Comparison of ENCODE assay signal across 14 cellular contexts in genomic region chr2:229408982-229409381, GRCh38.
DNase-seq lines count a peak whose midpoint lies in the region; ATAC-seq and TF ChIP-seq lines count a peak whose summit lies in the region.
"Had no signal": no experiment of that assay in that cellular context is flagged by ENCODE, and none has a peak within 500 bp of the region (broad histone marks: within the 10 kb centered on the region; RNA-seq: fewer than 3 reads in every experiment).

No MANE protein-coding gene starts in this region.

- peaks cover 25% of the 10 kb centered on the region for H3K4me1 Mint-ChIP-seq in GM23338
- H3K4me1 Mint-ChIP-seq in T-helper 17 cell: no peaks in the 10 kb centered on the region

- no peaks in the 10 kb centered on the region for H3K36me3 ChIP-seq in GM23338 (ENCODE audit: insufficient read depth)
- no peaks in the 10 kb centered on the region for H3K36me3 ChIP-seq in hepatocyte (replicated peaks; ENCODE audit: insufficient read depth, low read depth)
- no peaks in the 10 kb centered on the region for H3K36me3 ChIP-seq in subcutaneous abdominal adipose tissue (ENCODE audit: control insufficient read depth in 5 of 5, insufficient read depth in 5 of 5, low read length in 5 of 5)

- H4K20me1 ChIP-seq in GM23338 (replicated peaks; ENCODE audit: insufficient read depth): no peaks in the 10 kb centered on the region
- no peaks in the 10 kb centered on the region for H4K20me1 ChIP-seq in hepatocyte (ENCODE audit: insufficient read depth, poor library complexity, severe bottlenecking)

- H3K4me2 ChIP-seq in GM23338: peak overlapping the region; percentile 27
- peak overlapping the region; percentile 5 for H3K4me2 ChIP-seq in hepatocyte

- H3K9me2 ChIP-seq in GM23338 (ENCODE audit: insufficient read depth): peaks cover 5% of the 10 kb centered on the region; the same call in 1 of the 2 replicates
- H3K9me2 ChIP-seq in hepatocyte (replicated peaks; ENCODE audit: insufficient read depth): no peaks in the 10 kb centered on the region

- H3K4me3 ChIP-seq in GM23338: no peak overlapping the region
- no peak overlapping the region for H3K4me3 ChIP-seq in hepatocyte
- H3K4me3 ChIP-seq in subcutaneous abdominal adipose tissue (ENCODE audit: low read depth in 1 of 5, low read length in 5 of 5): no peak overlapping the region

- no peak for DNase-seq in GM23338 (ENCODE audit: low spot score)
- no peak for DNase-seq in T-helper 17 cell
- DNase-seq in hepatocyte (ENCODE audit: low spot score): no peak
- no peak for DNase-seq in foreskin melanocyte
- no peak for DNase-seq in NAMALWA (ENCODE audit: low spot score)
- no peak for DNase-seq in NCI-H345 treated with DMSO at 0.1 percent for 48 hours (lab: John Stamatoyannopoulos, UW; ENCODE audit: unreplicated experiment)
- DNase-seq: activated CD4-positive, alpha-beta memory T cell treated with anti-CD3 and anti-CD28 coated beads for 36 hours; activated gamma-delta T cell; central memory CD4-positive, alpha-beta T cell; NCI-H2029 treated with DMSO at 0.1 percent for 48 hours; stimulated activated CD4-positive, alpha-beta T cell treated with anti-CD3 and anti-CD28 coated beads, Interleukin-1b, Interleukin-23, amount 100 ng/mL, for 48 hours had no signal

- H3K27me3 Mint-ChIP-seq in GM23338 (ENCODE audit: insufficient read depth, low read depth, poor library complexity): peaks cover 7% of the 10 kb centered on the region
- H3K27me3 Mint-ChIP-seq in T-helper 17 cell: peaks cover 10% of the 10 kb centered on the region
- H3K27me3 Mint-ChIP-seq: activated CD4-positive, alpha-beta memory T cell treated with anti-CD3 and anti-CD28 coated beads for 36 hours had no signal

- H3K27ac Mint-ChIP-seq in GM23338 (peak overlapping the region; percentile 66; the same call in 1 of the 2 replicates), T-helper 17 cell (peak overlapping the region; percentile 27)
- H3K27ac Mint-ChIP-seq: activated CD4-positive, alpha-beta memory T cell treated with anti-CD3 and anti-CD28 coated beads for 36 hours; T-helper 2 cell treated with Interferon-gamma antibody and Interleukin-4, amounts not matched to agents 5 μg/mL and 100 μg/mL, for 36 hours had no signal

- no peaks in the 10 kb centered on the region for H3F3A ChIP-seq in GM23338 (replicated peaks; ENCODE audit: low read depth)

- H3K4me1 ChIP-seq in GM23338 (ENCODE audit: insufficient read depth): peaks cover 25% of the 10 kb centered on the region
- peaks cover 16% of the 10 kb centered on the region for H3K4me1 ChIP-seq in hepatocyte (ENCODE audit: insufficient read depth)
- peaks cover 2 to 24% (median 19%) of the 10 kb centered on the region in 5 donors for H3K4me1 ChIP-seq in subcutaneous abdominal adipose tissue (ENCODE audit: control insufficient read depth in 5 of 5, insufficient read depth in 5 of 5, low read length in 5 of 5)

- no peak overlapping the region for H2AFZ ChIP-seq in GM23338
- no peak overlapping the region for H2AFZ ChIP-seq in hepatocyte

- TF ChIP-seq CTCF in GM23338 (conservative IDR thresholded peaks at IDR 0.05; ENCODE audit: low read depth in 2 of 2): no peak
- no peak for TF ChIP-seq CTCF in hepatocyte (IDR thresholded peaks at IDR 0.05; ENCODE audit: poor library complexity)

- H3K79me2 ChIP-seq in GM23338 (replicated peaks; ENCODE audit: insufficient read depth) (no peaks in the 10 kb centered on the region), hepatocyte (no peaks in the 10 kb centered on the region)

- H3K9me3 ChIP-seq in T-helper 17 cell (ENCODE audit: control insufficient read depth, low read length, poor library complexity, severe bottlenecking) (no peaks in the 10 kb centered on the region), hepatocyte (ENCODE audit: low read depth) (no peaks in the 10 kb centered on the region), subcutaneous abdominal adipose tissue (ENCODE audit: control insufficient read depth in 5 of 5, low read length in 5 of 5) (no peaks in the 10 kb centered on the region)

- ATAC-seq in GM23338 (no peak), T-helper 17 cell (no peak), GM21737 (IDR thresholded peaks at IDR 0.05; ENCODE audit: unreplicated experiment) (no peak)

- H3K27ac ChIP-seq in GM23338 (ENCODE audit: low read depth): peak overlapping the region; percentile 53
- peak overlapping the region; percentile 95 for H3K27ac ChIP-seq in hepatocyte
- H3K27ac ChIP-seq in subcutaneous abdominal adipose tissue (ENCODE audit: low read depth, low read length): peak overlapping the region; percentile 72

- H3K4me3 Mint-ChIP-seq in GM23338 (no peak overlapping the region; the same call in 2 of the 3 replicates), T-helper 17 cell (no peak overlapping the region)
- H3K4me3 Mint-ChIP-seq: activated CD4-positive, alpha-beta memory T cell treated with anti-CD3 and anti-CD28 coated beads for 36 hours; T-helper 2 cell treated with Interferon-gamma antibody and Interleukin-4, amounts not matched to agents 5 μg/mL and 100 μg/mL, for 36 hours had no signal

- no peaks in the 10 kb centered on the region for H3K27me3 ChIP-seq in GM23338 (ENCODE audit: insufficient read depth)
- H3K27me3 ChIP-seq in hepatocyte: no peaks in the 10 kb centered on the region
- peaks cover 0 to 3% (median 0%) of the 10 kb centered on the region in 5 donors for H3K27me3 ChIP-seq in subcutaneous abdominal adipose tissue (ENCODE audit: control insufficient read depth in 5 of 5, insufficient read depth in 4 of 5, low read length in 5 of 5)

- 82% methylated on average over 2 of the region's 2 CpGs for WGBS in hepatocyte (ENCODE audit: low lambda C conversion rate, missing lambda C conversion rate)

- peaks cover 3% of the 10 kb centered on the region; the same call in 1 of the 3 replicates for H3K9me3 Mint-ChIP-seq in GM23338
- H3K9me3 Mint-ChIP-seq: activated CD4-positive, alpha-beta memory T cell treated with anti-CD3 and anti-CD28 coated beads for 36 hours; T-helper 2 cell treated with Interferon-gamma antibody and Interleukin-4, amounts not matched to agents 5 μg/mL and 100 μg/mL, for 36 hours had no signal

- no peak overlapping the region for H3K9ac ChIP-seq in subcutaneous abdominal adipose tissue (ENCODE audit: low read length in 5 of 5)

- no peaks in the 10 kb centered on the region for H3K36me3 Mint-ChIP-seq in GM23338 (ENCODE audit: low read depth)
- no peaks in the 10 kb centered on the region for H3K36me3 Mint-ChIP-seq in T-helper 17 cell (ENCODE audit: low read depth)
- H3K36me3 Mint-ChIP-seq: activated CD4-positive, alpha-beta memory T cell treated with anti-CD3 and anti-CD28 coated beads for 36 hours had no signal

TF ChIP-seq in GM23338, 12 proteins besides CTCF, POLR2A, EP300 and RAD21:
- no peak for TF ChIP-seq EZH2 (IDR thresholded peaks at IDR 0.05; ENCODE audit: low read depth, unreplicated experiment)
- no peak for TF ChIP-seq JUNB (IDR thresholded peaks at IDR 0.05; ENCODE audit: unreplicated experiment)
- no peak for TF ChIP-seq ZNF114 (CRISPR knock-in tag; IDR thresholded peaks at IDR 0.05)
- TF ChIP-seq STAT1 (IDR thresholded peaks at IDR 0.05; ENCODE audit: unreplicated experiment): no peak
- TF ChIP-seq NANOG (IDR thresholded peaks at IDR 0.05; ENCODE audit: borderline replicate concordance): no peak
